2 cellular contexts compared by ENCODE assay signal in the genomic region with DNA sequence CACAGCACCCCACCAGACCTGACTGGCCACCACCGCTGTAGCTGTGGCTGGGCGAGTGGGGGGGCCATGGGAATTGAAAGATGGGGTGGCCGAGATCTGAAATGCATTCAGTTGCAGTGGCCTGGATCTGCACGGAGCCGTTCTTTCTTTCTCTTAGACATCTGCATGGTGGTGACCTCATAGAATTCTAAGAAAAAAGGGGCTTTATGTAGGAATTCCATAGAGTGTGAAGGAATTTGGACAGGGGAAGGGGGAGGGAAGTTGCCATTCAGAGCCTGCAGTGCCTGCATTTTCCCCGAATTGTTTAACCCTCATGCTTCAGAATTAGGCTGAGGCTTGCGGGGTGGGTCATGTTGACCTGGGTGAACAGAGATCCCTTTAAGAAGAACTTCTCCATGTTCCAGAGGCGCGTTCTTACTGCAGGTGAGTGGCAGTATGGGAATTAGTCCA.
TF ChIP-seq lines count a peak whose summit lies in the region.

No MANE protein-coding gene starts in this region.

TF ChIP-seq in SK-N-SH, 30 proteins besides CTCF, POLR2A, EP300 and RAD21 (continued from another document):
- TF ChIP-seq, protein P1, sequence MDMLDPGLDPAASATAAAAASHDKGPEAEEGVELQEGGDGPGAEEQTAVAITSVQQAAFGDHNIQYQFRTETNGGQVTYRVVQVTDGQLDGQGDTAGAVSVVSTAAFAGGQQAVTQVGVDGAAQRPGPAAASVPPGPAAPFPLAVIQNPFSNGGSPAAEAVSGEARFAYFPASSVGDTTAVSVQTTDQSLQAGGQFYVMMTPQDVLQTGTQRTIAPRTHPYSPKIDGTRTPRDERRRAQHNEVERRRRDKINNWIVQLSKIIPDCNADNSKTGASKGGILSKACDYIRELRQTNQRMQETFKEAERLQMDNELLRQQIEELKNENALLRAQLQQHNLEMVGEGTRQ (IDR thresholded peaks at IDR 0.05; ENCODE audit: borderline replicate concordance, low read depth, low read length) = no peak

TF ChIP-seq in SK-N-SH treated with all-trans-retinoic acid at 6 μM for 48 hours, 23 proteins besides CTCF, POLR2A, EP300 and RAD21 (continued from another document):
- TF ChIP-seq ARNTL (CRISPR knock-in tag; IDR thresholded peaks at IDR 0.05; ENCODE audit: borderline replicate concordance, low read depth) = no peak
- TF ChIP-seq POU6F1 (CRISPR knock-in tag; IDR thresholded peaks at IDR 0.05; ENCODE audit: borderline replicate concordance, low read depth) = no peak
- TF ChIP-seq CSRNP3 (CRISPR knock-in tag; IDR thresholded peaks at IDR 0.05) = no peak
- TF ChIP-seq TSHZ2 (CRISPR knock-in tag; IDR thresholded peaks at IDR 0.05) = no peak
- no peak for TF ChIP-seq OSR1 (CRISPR knock-in tag; IDR thresholded peaks at IDR 0.05)
- TF ChIP-seq, protein P2, sequence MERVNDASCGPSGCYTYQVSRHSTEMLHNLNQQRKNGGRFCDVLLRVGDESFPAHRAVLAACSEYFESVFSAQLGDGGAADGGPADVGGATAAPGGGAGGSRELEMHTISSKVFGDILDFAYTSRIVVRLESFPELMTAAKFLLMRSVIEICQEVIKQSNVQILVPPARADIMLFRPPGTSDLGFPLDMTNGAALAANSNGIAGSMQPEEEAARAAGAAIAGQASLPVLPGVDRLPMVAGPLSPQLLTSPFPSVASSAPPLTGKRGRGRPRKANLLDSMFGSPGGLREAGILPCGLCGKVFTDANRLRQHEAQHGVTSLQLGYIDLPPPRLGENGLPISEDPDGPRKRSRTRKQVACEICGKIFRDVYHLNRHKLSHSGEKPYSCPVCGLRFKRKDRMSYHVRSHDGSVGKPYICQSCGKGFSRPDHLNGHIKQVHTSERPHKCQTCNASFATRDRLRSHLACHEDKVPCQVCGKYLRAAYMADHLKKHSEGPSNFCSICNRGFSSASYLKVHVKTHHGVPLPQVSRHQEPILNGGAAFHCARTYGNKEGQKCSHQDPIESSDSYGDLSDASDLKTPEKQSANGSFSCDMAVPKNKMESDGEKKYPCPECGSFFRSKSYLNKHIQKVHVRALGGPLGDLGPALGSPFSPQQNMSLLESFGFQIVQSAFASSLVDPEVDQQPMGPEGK (CRISPR knock-in tag; IDR thresholded peaks at IDR 0.05; ENCODE audit: borderline replicate concordance) = no peak
- TF ChIP-seq ZC3H10 (CRISPR knock-in tag; IDR thresholded peaks at IDR 0.05) = no peak
- TF ChIP-seq GLIS3 (CRISPR knock-in tag; IDR thresholded peaks at IDR 0.05) = no peak
- TF ChIP-seq ZNF8 (CRISPR knock-in tag; IDR thresholded peaks at IDR 0.05) = no peak
- no peak for TF ChIP-seq TOX (CRISPR knock-in tag; IDR thresholded peaks at IDR 0.05; ENCODE audit: borderline replicate concordance)
